In the genomic region with DNA sequence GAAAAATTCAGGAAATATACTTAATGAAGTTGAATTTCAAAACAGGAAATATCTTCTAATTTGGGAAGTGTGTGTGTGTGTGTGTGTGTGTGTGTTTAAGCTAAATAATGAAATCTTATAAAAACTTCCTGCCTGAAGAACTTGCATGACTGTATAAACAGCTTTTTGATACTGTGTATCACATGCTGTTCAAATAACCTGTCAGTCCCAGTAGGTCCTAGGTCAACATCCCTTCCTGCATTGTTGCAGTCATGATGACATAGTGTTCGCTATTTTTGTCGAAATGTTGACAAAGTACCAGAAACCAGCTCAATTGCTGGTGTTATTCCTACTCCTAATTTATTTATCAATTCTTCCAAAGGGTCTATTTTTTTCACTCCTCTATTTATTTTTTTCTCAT, we compare ENCODE assay signal across 14 cellular contexts.
DNase-seq lines count a peak whose midpoint lies in the region; ATAC-seq and TF ChIP-seq lines count a peak whose summit lies in the region.
"Had no signal": no experiment of that assay in that cellular context is flagged by ENCODE, and none has a peak within 500 bp of the region (broad histone marks: within the 10 kb centered on the region; RNA-seq: fewer than 3 reads in every experiment).

No MANE protein-coding gene starts in this region.

- H3K36me3 Mint-ChIP-seq in WTC11, result peaks cover 10% of the 10 kb centered on the region; the same call in 1 of the 2 replicates
- H3K36me3 Mint-ChIP-seq in mesothelial cell of epicardium, result peaks cover 5% of the 10 kb centered on the region

- TF ChIP-seq POLR2A in esophagus squamous epithelium (IDR thresholded peaks at IDR 0.05) (no peak), transverse colon (IDR thresholded peaks at IDR 0.05) (no peak), tibial nerve (IDR thresholded peaks at IDR 0.05) (no peak)

- TF ChIP-seq EP300 in transverse colon (IDR thresholded peaks at IDR 0.05; ENCODE audit: low read depth), result no peak
- peak in 1 of 2 donors; percentile 15 for TF ChIP-seq EP300 in tibial nerve (IDR thresholded peaks at IDR 0.05)

- WGBS in esophagus squamous epithelium, 2 donors, result 16 to 40% methylated on average over 2 of the region's 2 CpGs
- WGBS in transverse colon (ENCODE audit: low coverage in 1 of 2), 2 donors, result 39 to 46% methylated on average over 2 of the region's 2 CpGs
- WGBS in tibial nerve, 2 donors, result 52 to 54% methylated on average over 2 of the region's 2 CpGs

- peaks cover 30% of the 10 kb centered on the region for H3K4me1 Mint-ChIP-seq in WTC11
- H3K4me1 Mint-ChIP-seq in mesothelial cell of epicardium, result peaks cover 36% of the 10 kb centered on the region
- H3K4me1 Mint-ChIP-seq: stimulated activated naive B cell treated with anti-CD40 and anti-IgM and Interleukin-4, amounts not matched to agents 10 μg/mL and 1 μg/mL and 100 μg/mL, for 72 hours had no signal

- intact Hi-C loops in esophagus squamous epithelium (cut with DNase I), result no loop called here
- intact Hi-C loops in transverse colon (cut with DNase I; ENCODE audit: low total_unique reads), result no loop called here

- no peaks in the 10 kb centered on the region for H3K27me3 Mint-ChIP-seq in WTC11 (ENCODE audit: low read depth)
- no peaks in the 10 kb centered on the region for H3K27me3 Mint-ChIP-seq in mesothelial cell of epicardium (ENCODE audit: low read depth)
- H3K27me3 Mint-ChIP-seq: activated T-cell treated with anti-CD3 and anti-CD28 coated beads, Interleukin-2, amount 50 U/mL, for 24 hours; CD4-positive, alpha-beta T cell; stimulated activated naive B cell treated with anti-CD40 and anti-IgM and Interleukin-4, amounts not matched to agents 10 μg/mL and 1 μg/mL and 100 μg/mL, for 72 hours had no signal

- H3K4me3 ChIP-seq in esophagus squamous epithelium (no peak overlapping the region), transverse colon (no peak overlapping the region), tibial nerve (no peak overlapping the region)

- no peak for DNase-seq in WTC11 (ENCODE audit: low spot score)
- DNase-seq in esophagus squamous epithelium (lab: John Stamatoyannopoulos, UW), result no peak
- DNase-seq in mesothelial cell of epicardium (ENCODE audit: low spot score in 2 of 2, unreplicated experiment in 2 of 2), result no peak
- no peak for DNase-seq in transverse colon
- no peak for DNase-seq in NCI-H2196 treated with DMSO at 0.1 percent for 48 hours (lab: John Stamatoyannopoulos, UW; ENCODE audit: unreplicated experiment)
- no peak for DNase-seq in tibial nerve (ENCODE audit: low spot score in 2 of 2)
- no peak for DNase-seq in effector CD4-positive, alpha-beta T cell
- DNase-seq: activated CD4-positive, alpha-beta T cell treated with anti-CD3 and anti-CD28 coated beads for 4 hours; activated T-cell treated with anti-CD3 and anti-CD28 coated beads, Interleukin-2, amount 50 U/mL, for 24 hours; CD4-positive, alpha-beta T cell; NCI-H2171; OCI-M1; stimulated activated CD4-positive, alpha-beta T cell treated with anti-CD3 and anti-CD28 coated beads, Interleukin-4, amount 100 ng/mL, for 24 hours; stimulated activated naive B cell treated with anti-CD40 and anti-IgM and Interleukin-4, amounts not matched to agents 10 μg/mL and 1 μg/mL and 100 μg/mL, for 72 hours had no signal

- POLR2A ChIA-PET in WTC11 (lab: Charles Lee), result no interaction called here

- H3K27ac Mint-ChIP-seq in WTC11 (peak overlapping the region; percentile 81; the same call in 1 of the 2 replicates), mesothelial cell of epicardium (peak overlapping the region; percentile 90)
- H3K27ac Mint-ChIP-seq: activated T-cell treated with anti-CD3 and anti-CD28 coated beads, Interleukin-2, amount 50 U/mL, for 24 hours; CD4-positive, alpha-beta T cell; stimulated activated naive B cell treated with anti-CD40 and anti-IgM and Interleukin-4, amounts not matched to agents 10 μg/mL and 1 μg/mL and 100 μg/mL, for 72 hours had no signal

- no peak for TF ChIP-seq CTCF in WTC11 (IDR thresholded peaks at IDR 0.05)
- TF ChIP-seq CTCF in esophagus squamous epithelium (IDR thresholded peaks at IDR 0.05), result no peak
- TF ChIP-seq CTCF in mesothelial cell of epicardium (IDR thresholded peaks at IDR 0.05; ENCODE audit: unreplicated experiment), result no peak
- no peak for TF ChIP-seq CTCF in transverse colon (IDR thresholded peaks at IDR 0.05)
- TF ChIP-seq CTCF in tibial nerve (IDR thresholded peaks at IDR 0.05), result no peak

- no peak overlapping the region for H3K4me3 Mint-ChIP-seq in WTC11
- no peak overlapping the region for H3K4me3 Mint-ChIP-seq in mesothelial cell of epicardium
- H3K4me3 Mint-ChIP-seq: activated T-cell treated with anti-CD3 and anti-CD28 coated beads, Interleukin-2, amount 50 U/mL, for 24 hours; CD4-positive, alpha-beta T cell; stimulated activated naive B cell treated with anti-CD40 and anti-IgM and Interleukin-4, amounts not matched to agents 10 μg/mL and 1 μg/mL and 100 μg/mL, for 72 hours had no signal

- no peaks in the 10 kb centered on the region for H3K9me3 Mint-ChIP-seq in WTC11
- H3K9me3 Mint-ChIP-seq in mesothelial cell of epicardium, result peaks cover 4% of the 10 kb centered on the region

- H3K4me1 ChIP-seq in esophagus squamous epithelium (peaks cover 10 to 48% (median 34%) of the 10 kb centered on the region in 3 donors), transverse colon (peaks cover 17 to 39% (median 22%) of the 10 kb centered on the region in 4 donors), tibial nerve (peaks cover 0 to 34% (median 6%) of the 10 kb centered on the region in 4 donors)

- H3K9me3 ChIP-seq in esophagus squamous epithelium (no peaks in the 10 kb centered on the region), transverse colon (no peaks in the 10 kb centered on the region), tibial nerve (no peaks in the 10 kb centered on the region)

- peak overlapping the region; percentile 53 to 79 (median 77) for H3K27ac ChIP-seq in esophagus squamous epithelium
- H3K27ac ChIP-seq in transverse colon, result peak overlapping the region; percentile 51 to 77 (median 70)
- H3K27ac ChIP-seq in tibial nerve, result peak overlapping the region in 1 of 4 donors; percentile 2

- H3K36me3 ChIP-seq in esophagus squamous epithelium (no peaks in the 10 kb centered on the region), transverse colon (no peaks in the 10 kb centered on the region), tibial nerve (no peaks in the 10 kb centered on the region)

- H3K27me3 ChIP-seq in esophagus squamous epithelium, result no peaks in the 10 kb centered on the region
- no peaks in the 10 kb centered on the region for H3K27me3 ChIP-seq in transverse colon
- H3K27me3 ChIP-seq in tibial nerve, result no peaks in the 10 kb centered on the region

- CTCF ChIA-PET in WTC11 (lab: Charles Lee), result interaction anchor here (1.6 kb wide), 1 partner anchor 10 kb away, joined by 5 read pairs; no protein-coding TSS in a partner anchor

- in situ Hi-C loops in transverse colon (cut with MboI; ENCODE audit: low pct_ligation_motif_present in 1 of 4, low pct_unique_long_range_greater_than_20kb in 1 of 4, low sequenced_read_pairs in 3 of 4), result no loop called here

- ATAC-seq in WTC11, result no peak

TF ChIP-seq in WTC11, 78 proteins besides CTCF, POLR2A, EP300 and RAD21:
- TF ChIP-seq ZNF671 (CRISPR knock-in tag; IDR thresholded peaks at IDR 0.05) (no peak), FOXJ3 (CRISPR knock-in tag; IDR thresholded peaks at IDR 0.05; ENCODE audit: borderline replicate concordance) (no peak)
